In genomic region chr5:150448353-150448752, GRCh38 we compare ENCODE assay signal across 1 cellular context.
TF ChIP-seq lines count a peak whose summit lies in the region.

No MANE protein-coding gene starts in this region.

TF ChIP-seq in H1, 55 proteins besides CTCF, POLR2A, EP300 and RAD21:
- TF ChIP-seq YY1 (IDR thresholded peaks at IDR 0.05; ENCODE audit: low read depth, low read length) (no peak), POLR2AphosphoS5 (IDR thresholded peaks at IDR 0.05; ENCODE audit: low read depth, low read length) (peak; percentile 26; the same call in 1 of the 2 replicates)
TF ChIP-seq in H1: peak in this region for 1.
